Comparison of ENCODE assay signal across 11 cellular contexts in genomic region chr12:27824126-27824842, GRCh38. TPM values are rescaled to one million over a fixed set of nuclear protein-coding genes. Genes with fewer than 3 reads are reported as not detected.
DNase-seq lines count a peak whose midpoint lies in the region; ATAC-seq, FAIRE-seq and TF ChIP-seq lines count a peak whose summit lies in the region.
"Had no signal": no experiment of that assay in that cellular context is flagged by ENCODE, and none has a peak within 500 bp of the region (broad histone marks: within the 10 kb centered on the region; RNA-seq: fewer than 3 reads in every experiment).

No MANE protein-coding gene starts in this region.

- peak overlapping the region; percentile 26 for H3K4me3 ChIP-seq in GM12878
- no peak overlapping the region for H3K4me3 ChIP-seq in A673 (ENCODE audit: low read depth, low read length, poor library complexity, severe bottlenecking)

- peaks cover 2% of the 10 kb centered on the region; the same call in 1 of the 2 replicates for H3K27me3 Mint-ChIP-seq in HFFc6 (ENCODE audit: insufficient read depth)

- H2AFZ ChIP-seq in GM12878 (ENCODE audit: control insufficient read depth, low read depth, low read length) = peak overlapping the region; percentile 71

- no peak overlapping the region for H3K4me3 Mint-ChIP-seq in HFFc6

- H3K27me3 ChIP-seq in GM12878 (replicated peaks in 1 of 2; ENCODE audit: control insufficient read depth in 2 of 2, insufficient read depth in 2 of 2, low read length in 1 of 2) (no peaks in the 10 kb centered on the region; a peak in 1 of 4 replicates), A673 (replicated peaks; ENCODE audit: insufficient read depth, low read depth, low read length, poor library complexity) (no peaks in the 10 kb centered on the region)

- H3K9me3 Mint-ChIP-seq in HFFc6 = no peaks in the 10 kb centered on the region

- H3K79me2 ChIP-seq in GM12878 (ENCODE audit: control insufficient read depth, insufficient read depth, low read length) = no peaks in the 10 kb centered on the region

- no peak for TF ChIP-seq CTCF in GM12878 (IDR thresholded peaks at IDR 0.05 in 2 of 3, conservative IDR thresholded peaks at IDR 0.05 in 1 of 3; ENCODE audit: control insufficient read depth in 2 of 3, extremely low read depth in 1 of 3, insufficient read depth in 1 of 3, low read depth in 3 of 3, low read length in 3 of 3)
- no peak for TF ChIP-seq CTCF in HFFc6 (IDR thresholded peaks at IDR 0.05)
- no peak for TF ChIP-seq CTCF in A673 (conservative IDR thresholded peaks at IDR 0.05; ENCODE audit: low read depth, low read length)

- H3K36me3 Mint-ChIP-seq in HFFc6 (ENCODE audit: low read depth) = no peaks in the 10 kb centered on the region

- SMC1A ChIA-PET in GM12878 (lab: Charles Lee; ENCODE audit: uncharacterized antibody, unreplicated experiment) = interaction anchor here (0.7 to 4.6 kb wide), 3 partner anchors 10 to 90 kb away, joined by 3 to 70 read pairs (median 3); no protein-coding TSS in a partner anchor

- POLR2A ChIA-PET in GM12878 (lab: Charles Lee) (no interaction called here), A673 (lab: Charles Lee; ENCODE audit: low non-redundant PET) (interaction anchor here (0.7 kb wide), 1 partner anchor 137 kb away, joined by 8 read pairs; no protein-coding TSS in a partner anchor)

- H3K9ac ChIP-seq in GM12878 (ENCODE audit: control insufficient read depth, insufficient read depth, low read length) = peak overlapping the region; percentile 37; the same call in 1 of the 2 replicates

- no peak for TF ChIP-seq RAD21 in GM12878 (IDR thresholded peaks at IDR 0.05; ENCODE audit: insufficient read depth, low read depth, low read length)

- in situ Hi-C loops in GM12878 (cut with MboI) = no loop called here

- peak; percentile 84 for FAIRE-seq in GM12878 (lab: Jason Lieb, UNC)
- FAIRE-seq: TTC549 had no signal

- H3K4me1 Mint-ChIP-seq in HFFc6 (ENCODE audit: low read depth) = peaks cover 49% of the 10 kb centered on the region

- peak overlapping the region; percentile 94 for H3K4me2 ChIP-seq in GM12878 (ENCODE audit: control insufficient read depth, insufficient read depth)

- CTCF ChIA-PET in GM12878 (lab: Yijun Ruan, JAX) (interaction anchor here (1.2 to 5.5 kb wide), 2 partner anchors 10 to 90 kb away, joined by 4 to 122 read pairs; no protein-coding TSS in a partner anchor), A673 (lab: Charles Lee) (no interaction called here)

- no peak overlapping the region for H3K27ac Mint-ChIP-seq in HFFc6

- peaks cover 34% of the 10 kb centered on the region for H3K4me1 ChIP-seq in GM12878 (ENCODE audit: control insufficient read depth, insufficient read depth, low read length)
- no peaks in the 10 kb centered on the region for H3K4me1 ChIP-seq in A673 (ENCODE audit: insufficient read depth, low read length, poor library complexity, severe bottlenecking)

- 2% methylated on average over 12 of the region's 12 CpGs for WGBS in GM12878 (ENCODE audit: insufficient coverage, insufficient replicate concordance, low lambda C conversion rate, missing lambda C conversion rate)

- TF ChIP-seq EP300 in GM12878 (IDR thresholded peaks at IDR 0.05; ENCODE audit: borderline replicate concordance in 1 of 2, control insufficient read depth in 1 of 2, low read depth in 2 of 2, low read length in 2 of 2) = no peak

- RAD21 ChIA-PET in GM12878 (lab: Charles Lee; ENCODE audit: unreplicated experiment) = interaction anchor here (0.9 kb wide), 1 partner anchor 91 kb away, joined by 3 read pairs; no protein-coding TSS in a partner anchor

- no peaks in the 10 kb centered on the region for H3K9me3 ChIP-seq in GM12878 (replicated peaks; ENCODE audit: control insufficient read depth, insufficient read depth, low read length)
- no peaks in the 10 kb centered on the region for H3K9me3 ChIP-seq in A673 (ENCODE audit: low read depth, low read length, poor library complexity, severe bottlenecking)

- ATAC-seq in GM18519 (IDR thresholded peaks at IDR 0.05; ENCODE audit: low FRiP score, unreplicated experiment) (peak; percentile 38), GM21381 (IDR thresholded peaks at IDR 0.05; ENCODE audit: unreplicated experiment) (peak; percentile 50), HG03175 (IDR thresholded peaks at IDR 0.05; ENCODE audit: unreplicated experiment) (peak; percentile 58), GM12878 (peak; percentile 70)

- H3K36me3 ChIP-seq in GM12878 (ENCODE audit: control insufficient read depth in 2 of 2, insufficient read depth in 2 of 2, low read length in 1 of 2) = no peaks in the 10 kb centered on the region
- no peaks in the 10 kb centered on the region for H3K36me3 ChIP-seq in A673 (ENCODE audit: insufficient read depth, low read length, poor library complexity, severe bottlenecking)

- no TSS peak for BruUV-seq in GM12878 (replicated peaks; lab: Mats Ljungman, UMichigan)
- BruUV-seq in A673 (replicated peaks; lab: Mats Ljungman, UMichigan) = no TSS peak

- no peak for TF ChIP-seq POLR2A in GM12878 (IDR thresholded peaks at IDR 0.05; ENCODE audit: low read depth, low read length)

- DNase-seq in GM12878 (ENCODE audit: low read depth, low spot score) (peak; percentile 60), NCI-H510A treated with DMSO at 0.1 percent for 48 hours (lab: John Stamatoyannopoulos, UW) (no peak), mucosa of gallbladder (ENCODE audit: low spot score) (no peak), HFFc6 (no peak), A673 (ENCODE audit: low spot score) (no peak)
- DNase-seq: NCI-H1436 had no signal

- peak overlapping the region; percentile 61 for H3K27ac ChIP-seq in GM12878 (ENCODE audit: control insufficient read depth, insufficient read depth)
- H3K27ac ChIP-seq in A673 (ENCODE audit: low read depth, low read length, poor library complexity, severe bottlenecking) = no peak overlapping the region

- intact Hi-C loops in GM12878 (cut with micrococcal nuclease; ENCODE audit: unreplicated experiment) (loop anchor here (5.0 kb wide), 1 partner anchor 68 kb away; no protein-coding TSS in a partner anchor), A673 (cut with micrococcal nuclease; ENCODE audit: unreplicated experiment) (no loop called here)

- no peaks in the 10 kb centered on the region for H4K20me1 ChIP-seq in GM12878 (ENCODE audit: control insufficient read depth, insufficient read depth)

TF ChIP-seq in GM12878, 131 proteins besides CTCF, POLR2A, EP300 and RAD21 (continues in another document):
- TF ChIP-seq FOXM1 (IDR thresholded peaks at IDR 0.05; ENCODE audit: low read depth, low read length) (peak; percentile 58), ZNF384 (IDR thresholded peaks at IDR 0.05; ENCODE audit: borderline replicate concordance, low read depth, low read length) (no peak), NFIC (IDR thresholded peaks at IDR 0.05; ENCODE audit: low read depth, low read length) (peak; percentile 75), KDM1A (IDR thresholded peaks at IDR 0.05; ENCODE audit: borderline replicate concordance) (no peak), TCF12 (IDR thresholded peaks at IDR 0.05; ENCODE audit: low read depth, low read length) (peak; percentile 84), ETV6 (conservative IDR thresholded peaks at IDR 0.05 in 1 of 2, IDR thresholded peaks at IDR 0.05 in 1 of 2; ENCODE audit: borderline replicate concordance in 1 of 2, low read depth in 1 of 2) (peak in 1 of 2 experiments; percentile 32; a peak in 1 of 4 replicates), SIN3A (IDR thresholded peaks at IDR 0.05; ENCODE audit: low read depth, low read length) (no peak), PAX8 (IDR thresholded peaks at IDR 0.05) (no peak), BCL11A (IDR thresholded peaks at IDR 0.05; ENCODE audit: low read depth, low read length) (peak; percentile 38; the same call in 1 of the 2 replicates)

RNA-seq across cellular contexts. Expression of gene MANSC4, which starts 44.2 kb away (rescaled TPM):
- not detected in 2 replicates for total RNA-seq in GM12878 (2013; cell fraction: nucleolus; rRNA removed)
- not detected in 2 replicates for total RNA-seq in GM12878 (2014; rRNA removed)
- not detected in 2 replicates for total RNA-seq in GM12878 (2014; rRNA removed; fragmentation: Illumina TruSeq; extraction: Trizol)
- total RNA-seq in GM12878 (2021) = 0.21 TPM in 1 of 2 replicates, not detected in the other
- polyA plus RNA-seq in GM12878 (2011; ENCODE audit: low read depth) = not detected
- polyA plus RNA-seq in GM12878 (2011; rRNA removed) = not detected in 2 replicates
- polyA plus RNA-seq in GM12878 (2011; cell fraction: cytosol; rRNA removed) = not detected in 2 replicates
- polyA plus RNA-seq in GM12878 (2011; cell fraction: nucleus; rRNA removed) = not detected in 2 replicates
- 0.26 TPM in 1 of 2 replicates, not detected in the other for polyA plus RNA-seq in GM12878 (2012)
- 0.19 and 0.27 TPM in 2 replicates for polyA plus RNA-seq in GM12878 (2014; fragmentation: Illumina TruSeq; extraction: Trizol)
- under 1 TPM in 1 of 2 experiments, not detected in 1; 0.18 TPM for polyA plus RNA-seq in GM12878 (2014; fragmentation: Nextera tagmentation; extraction: Ambion mirVana)
- not detected in 2 replicates for polyA plus RNA-seq in GM12878 (2014; rRNA removed)
- polyA plus RNA-seq in GM12878 (2016; fragmentation: Nextera tagmentation; extraction: Ambion mirVana) = not detected
- polyA minus RNA-seq in GM12878 (2011; rRNA and poly(A)+ RNA removed) = not detected in 2 replicates
- not detected in 2 replicates for polyA minus RNA-seq in GM12878 (2011; cell fraction: cytosol; rRNA and poly(A)+ RNA removed)
- polyA minus RNA-seq in GM12878 (2011; cell fraction: nucleus; rRNA and poly(A)+ RNA removed) = not detected in 2 replicates
- not detected for total RNA-seq in mucosa of gallbladder
- not detected for total RNA-seq in HFFc6 (2021; fragmentation: NEBNext Ultra II Directional; extraction: Animal tissue kit (Norgen Biotek cat#: 25700))
- not detected in 2 replicates for total RNA-seq in A673 (2021)
- total RNA-seq: urinary bladder had no signal
- polyA plus RNA-seq: urinary bladder had no signal

RNA-seq across cellular contexts. Expression of gene KLHL42, which starts 44.3 kb away (rescaled TPM):
- 50.3 and 60.7 TPM in 2 replicates for total RNA-seq in GM12878 (2013; cell fraction: nucleolus; rRNA removed)
- 14.4 and 15.9 TPM in 2 replicates for total RNA-seq in GM12878 (2014; rRNA removed)
- 12.1 and 14.4 TPM in 2 replicates for total RNA-seq in GM12878 (2014; rRNA removed; fragmentation: Illumina TruSeq; extraction: Trizol)
- 15.5 and 17.4 TPM in 2 replicates for total RNA-seq in GM12878 (2021)
- polyA plus RNA-seq in GM12878 (2011; ENCODE audit: low read depth) = 2.3 TPM
- polyA plus RNA-seq in GM12878 (2011; rRNA removed) = 15.9 and 16.2 TPM in 2 replicates
- polyA plus RNA-seq in GM12878 (2011; cell fraction: cytosol; rRNA removed) = 10.3 and 13.0 TPM in 2 replicates
- 33.8 and 39.9 TPM in 2 replicates for polyA plus RNA-seq in GM12878 (2011; cell fraction: nucleus; rRNA removed)
- polyA plus RNA-seq in GM12878 (2012) = 5.0 and 5.8 TPM in 2 replicates
- 10.7 and 11.8 TPM in 2 replicates for polyA plus RNA-seq in GM12878 (2014; fragmentation: Illumina TruSeq; extraction: Trizol)
- polyA plus RNA-seq in GM12878 (2014; fragmentation: Nextera tagmentation; extraction: Ambion mirVana) = 1 to 10 TPM; 2.1 to 2.5 TPM
- polyA plus RNA-seq in GM12878 (2014; rRNA removed) = 16.8 and 18.2 TPM in 2 replicates
- 1 to 10 TPM; 6.3 to 9.6 TPM for polyA plus RNA-seq in GM12878 (2016; fragmentation: Nextera tagmentation; extraction: Ambion mirVana)
- 22.2 and 28.1 TPM in 2 replicates for polyA minus RNA-seq in GM12878 (2011; rRNA and poly(A)+ RNA removed)
- 7.1 and 10.8 TPM in 2 replicates for polyA minus RNA-seq in GM12878 (2011; cell fraction: cytosol; rRNA and poly(A)+ RNA removed)
- polyA minus RNA-seq in GM12878 (2011; cell fraction: nucleus; rRNA and poly(A)+ RNA removed) = 24.5 and 38.1 TPM in 2 replicates
- 37.2 TPM for total RNA-seq in mucosa of gallbladder
- 10 to 100 TPM; 17.6 to 24.7 (median 19.3) TPM for total RNA-seq in HFFc6 (2021; fragmentation: NEBNext Ultra II Directional; extraction: Animal tissue kit (Norgen Biotek cat#: 25700))
- total RNA-seq in A673 (2021) = 30.9 and 32.4 TPM in 2 replicates
